ENCODE assay signal across 16 cellular contexts in the genomic region with DNA sequence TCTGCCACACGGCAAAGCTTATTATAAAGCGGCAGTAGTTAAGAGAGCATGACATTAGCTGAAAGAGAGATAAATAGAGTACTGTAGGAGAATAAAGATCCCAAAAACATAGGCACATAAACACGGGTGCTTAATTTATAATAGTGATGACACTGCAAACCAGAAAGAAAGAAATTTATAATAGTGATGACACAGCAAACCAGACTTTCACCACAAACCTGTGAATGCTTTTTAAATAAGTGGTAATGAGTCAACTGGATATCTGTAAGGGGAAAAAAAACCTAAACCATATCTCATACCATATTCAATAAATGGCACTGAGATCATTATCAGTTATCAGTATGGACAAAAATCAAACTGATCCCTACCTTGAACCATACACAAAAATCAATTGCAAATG.
"Had no signal": no experiment of that assay in that cellular context is flagged by ENCODE, and none has a peak within 500 bp of the region (broad histone marks: within the 10 kb centered on the region; RNA-seq: fewer than 3 reads in every experiment).

No MANE protein-coding gene starts in this region.

- H3K9me3 ChIP-seq: esophagus muscularis mucosa, left lung, stomach had no signal

- H3K27me3 ChIP-seq: cardiac muscle cell, esophagus muscularis mucosa, left lung, stomach had no signal

- H3K4me1 ChIP-seq: esophagus muscularis mucosa, left lung, stomach had no signal

- H3K4me3 ChIP-seq: cardiac muscle cell, esophagus muscularis mucosa, left lung, smooth muscle cell, stomach had no signal

- DNase-seq: activated B cell treated with CpG ODN at 0.5 μM for 24 hours; activated CD8-positive, alpha-beta memory T cell treated with anti-CD3 and anti-CD28 coated beads for 24 hours; activated CD8-positive, alpha-beta memory T cell treated with anti-CD3 and anti-CD28 coated beads, Interleukin-2, amount 50 U/mL, for 48 hours; activated effector memory CD4-positive, alpha-beta T cell treated with anti-CD3 and anti-CD28 coated beads, Interleukin-2, amount 50 U/mL, for 16 hours; activated T-cell treated with anti-CD3 and anti-CD28 coated beads, Interleukin-2, amount 50 U/mL, for 48 hours; effector CD8-positive, alpha-beta T cell; hippocampal formation; left lung; midbrain; right cardiac atrium; stimulated activated CD4-positive, alpha-beta T cell treated with anti-CD3 and anti-CD28 coated beads, Interleukin-4, amount 100 ng/mL, for 1 hour; stomach; trophoblast cell had no signal

- H3K27ac ChIP-seq: cardiac muscle cell, esophagus muscularis mucosa, left lung, stomach had no signal

- H3K4me2 ChIP-seq: smooth muscle cell had no signal
